1 cellular context compared by ENCODE assay signal in the genomic region with DNA sequence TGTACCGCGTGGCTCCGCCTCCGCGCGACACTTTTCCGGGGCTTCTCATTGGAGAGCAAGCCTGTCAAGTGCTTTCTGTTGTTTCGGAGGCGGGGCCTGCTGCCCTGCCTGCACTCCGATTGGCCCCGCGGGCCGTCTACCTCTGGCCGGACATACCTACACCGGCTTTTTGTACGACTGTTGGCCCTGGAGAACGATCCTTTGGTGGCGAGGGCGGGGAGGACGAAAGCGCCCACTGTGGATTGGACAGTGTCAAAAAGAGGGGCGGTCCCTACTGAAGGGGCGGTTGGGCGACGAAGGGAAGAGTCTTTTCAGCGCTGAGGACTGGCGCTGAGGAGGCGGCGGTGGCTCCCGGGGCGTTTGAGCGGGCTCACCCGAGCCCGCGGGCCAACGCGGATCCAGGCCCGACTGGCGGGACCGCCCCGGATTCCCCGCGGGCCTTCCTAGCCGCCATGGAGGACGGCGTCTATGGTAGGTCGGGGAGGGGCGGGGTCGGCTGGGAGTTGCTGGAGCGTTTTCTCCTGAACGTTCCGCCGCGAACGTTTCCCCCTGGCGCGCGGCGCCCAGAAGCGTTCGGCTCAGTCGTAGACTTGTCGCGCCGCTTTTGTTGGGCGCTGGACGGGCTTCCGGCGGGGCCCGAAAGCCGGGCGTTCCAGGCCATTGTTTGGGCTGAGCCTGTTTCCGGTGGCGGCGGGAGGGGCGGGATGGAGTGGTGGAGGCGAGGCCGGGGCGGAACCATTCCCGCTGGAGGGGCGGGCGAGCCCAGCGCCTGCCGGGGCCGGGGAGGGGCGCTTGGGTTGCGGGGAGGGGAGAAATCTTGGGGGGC.
TF ChIP-seq lines count a peak whose summit lies in the region.

A gene with protein sequence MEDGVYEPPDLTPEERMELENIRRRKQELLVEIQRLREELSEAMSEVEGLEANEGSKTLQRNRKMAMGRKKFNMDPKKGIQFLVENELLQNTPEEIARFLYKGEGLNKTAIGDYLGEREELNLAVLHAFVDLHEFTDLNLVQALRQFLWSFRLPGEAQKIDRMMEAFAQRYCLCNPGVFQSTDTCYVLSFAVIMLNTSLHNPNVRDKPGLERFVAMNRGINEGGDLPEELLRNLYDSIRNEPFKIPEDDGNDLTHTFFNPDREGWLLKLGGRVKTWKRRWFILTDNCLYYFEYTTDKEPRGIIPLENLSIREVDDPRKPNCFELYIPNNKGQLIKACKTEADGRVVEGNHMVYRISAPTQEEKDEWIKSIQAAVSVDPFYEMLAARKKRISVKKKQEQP (plus strand): TSS at position 314 of the 826 bp plus-strand sequence. CDS start 139 bp downstream, at position 453.

TF ChIP-seq in HepG2, 621 proteins besides CTCF, POLR2A, EP300 and RAD21 (continued from another document and continues in another):
- peak; percentile 72; the same call in 1 of the 2 replicates for TF ChIP-seq BCL3 (CRISPR knock-in tag; IDR thresholded peaks at IDR 0.05)
- TF ChIP-seq MLXIP (CRISPR knock-in tag; IDR thresholded peaks at IDR 0.05; ENCODE audit: borderline replicate concordance): no peak
- TF ChIP-seq GMEB2 (CRISPR knock-in tag; IDR thresholded peaks at IDR 0.05; ENCODE audit: low read depth): no peak
- TF ChIP-seq, protein P1, sequence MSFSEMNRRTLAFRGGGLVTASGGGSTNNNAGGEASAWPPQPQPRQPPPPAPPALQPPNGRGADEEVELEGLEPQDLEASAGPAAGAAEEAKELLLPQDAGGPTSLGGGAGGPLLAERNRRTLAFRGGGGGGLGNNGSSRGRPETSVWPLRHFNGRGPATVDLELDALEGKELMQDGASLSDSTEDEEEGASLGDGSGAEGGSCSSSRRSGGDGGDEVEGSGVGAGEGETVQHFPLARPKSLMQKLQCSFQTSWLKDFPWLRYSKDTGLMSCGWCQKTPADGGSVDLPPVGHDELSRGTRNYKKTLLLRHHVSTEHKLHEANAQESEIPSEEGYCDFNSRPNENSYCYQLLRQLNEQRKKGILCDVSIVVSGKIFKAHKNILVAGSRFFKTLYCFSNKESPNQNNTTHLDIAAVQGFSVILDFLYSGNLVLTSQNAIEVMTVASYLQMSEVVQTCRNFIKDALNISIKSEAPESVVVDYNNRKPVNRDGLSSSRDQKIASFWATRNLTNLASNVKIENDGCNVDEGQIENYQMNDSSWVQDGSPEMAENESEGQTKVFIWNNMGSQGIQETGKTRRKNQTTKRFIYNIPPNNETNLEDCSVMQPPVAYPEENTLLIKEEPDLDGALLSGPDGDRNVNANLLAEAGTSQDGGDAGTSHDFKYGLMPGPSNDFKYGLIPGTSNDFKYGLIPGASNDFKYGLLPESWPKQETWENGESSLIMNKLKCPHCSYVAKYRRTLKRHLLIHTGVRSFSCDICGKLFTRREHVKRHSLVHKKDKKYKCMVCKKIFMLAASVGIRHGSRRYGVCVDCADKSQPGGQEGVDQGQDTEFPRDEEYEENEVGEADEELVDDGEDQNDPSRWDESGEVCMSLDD (CRISPR knock-in tag; IDR thresholded peaks at IDR 0.05; ENCODE audit: borderline replicate concordance): no peak
- TF ChIP-seq THRA (CRISPR knock-in tag; IDR thresholded peaks at IDR 0.05; ENCODE audit: borderline replicate concordance): no peak; the same call in 1 of the 2 replicates
- TF ChIP-seq AHR (CRISPR knock-in tag; IDR thresholded peaks at IDR 0.05): no peak
- TF ChIP-seq ZNF451 (CRISPR knock-in tag; IDR thresholded peaks at IDR 0.05): no peak
- TF ChIP-seq ZNF749 (CRISPR knock-in tag; IDR thresholded peaks at IDR 0.05; ENCODE audit: borderline replicate concordance): no peak
- no peak for TF ChIP-seq SATB2 (CRISPR knock-in tag; IDR thresholded peaks at IDR 0.05)
- TF ChIP-seq CREBL2 (CRISPR knock-in tag; IDR thresholded peaks at IDR 0.05; ENCODE audit: borderline replicate concordance): no peak
- TF ChIP-seq YEATS4 (CRISPR knock-in tag; IDR thresholded peaks at IDR 0.05; ENCODE audit: borderline replicate concordance): peak; percentile 93
- no peak for TF ChIP-seq MAFK (conservative IDR thresholded peaks at IDR 0.05 in 1 of 2, IDR thresholded peaks at IDR 0.05 in 1 of 2; ENCODE audit: low read length in 2 of 2)
- no peak for TF ChIP-seq MIER3 (CRISPR knock-in tag; IDR thresholded peaks at IDR 0.05; ENCODE audit: borderline replicate concordance)
- TF ChIP-seq ARID5B (CRISPR knock-in tag; IDR thresholded peaks at IDR 0.05): peak; percentile 37; the same call in 1 of the 2 replicates
- TF ChIP-seq, protein P2, sequence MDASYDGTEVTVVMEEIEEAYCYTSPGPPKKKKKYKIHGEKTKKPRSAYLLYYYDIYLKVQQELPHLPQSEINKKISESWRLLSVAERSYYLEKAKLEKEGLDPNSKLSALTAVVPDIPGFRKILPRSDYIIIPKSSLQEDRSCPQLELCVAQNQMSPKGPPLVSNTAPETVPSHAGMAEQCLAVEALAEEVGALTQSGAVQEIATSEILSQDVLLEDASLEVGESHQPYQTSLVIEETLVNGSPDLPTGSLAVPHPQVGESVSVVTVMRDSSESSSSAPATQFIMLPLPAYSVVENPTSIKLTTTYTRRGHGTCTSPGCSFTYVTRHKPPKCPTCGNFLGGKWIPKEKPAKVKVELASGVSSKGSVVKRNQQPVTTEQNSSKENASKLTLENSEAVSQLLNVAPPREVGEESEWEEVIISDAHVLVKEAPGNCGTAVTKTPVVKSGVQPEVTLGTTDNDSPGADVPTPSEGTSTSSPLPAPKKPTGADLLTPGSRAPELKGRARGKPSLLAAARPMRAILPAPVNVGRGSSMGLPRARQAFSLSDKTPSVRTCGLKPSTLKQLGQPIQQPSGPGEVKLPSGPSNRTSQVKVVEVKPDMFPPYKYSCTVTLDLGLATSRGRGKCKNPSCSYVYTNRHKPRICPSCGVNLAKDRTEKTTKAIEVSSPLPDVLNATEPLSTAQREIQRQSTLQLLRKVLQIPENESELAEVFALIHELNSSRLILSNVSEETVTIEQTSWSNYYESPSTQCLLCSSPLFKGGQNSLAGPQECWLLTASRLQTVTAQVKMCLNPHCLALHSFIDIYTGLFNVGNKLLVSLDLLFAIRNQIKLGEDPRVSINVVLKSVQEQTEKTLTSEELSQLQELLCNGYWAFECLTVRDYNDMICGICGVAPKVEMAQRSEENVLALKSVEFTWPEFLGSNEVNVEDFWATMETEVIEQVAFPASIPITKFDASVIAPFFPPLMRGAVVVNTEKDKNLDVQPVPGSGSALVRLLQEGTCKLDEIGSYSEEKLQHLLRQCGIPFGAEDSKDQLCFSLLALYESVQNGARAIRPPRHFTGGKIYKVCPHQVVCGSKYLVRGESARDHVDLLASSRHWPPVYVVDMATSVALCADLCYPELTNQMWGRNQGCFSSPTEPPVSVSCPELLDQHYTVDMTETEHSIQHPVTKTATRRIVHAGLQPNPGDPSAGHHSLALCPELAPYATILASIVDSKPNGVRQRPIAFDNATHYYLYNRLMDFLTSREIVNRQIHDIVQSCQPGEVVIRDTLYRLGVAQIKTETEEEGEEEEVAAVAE (CRISPR knock-in tag; IDR thresholded peaks at IDR 0.05; ENCODE audit: borderline replicate concordance): 0 out of 2 replicates have a peak, but pooled peaks have one; percentile 39
- TF ChIP-seq CREM (IDR thresholded peaks at IDR 0.05): peak; percentile 91
- no peak for TF ChIP-seq CREM (CRISPR knock-in tag; IDR thresholded peaks at IDR 0.05)
- TF ChIP-seq CC2D1A (CRISPR knock-in tag; IDR thresholded peaks at IDR 0.05): no peak
- no peak for TF ChIP-seq DNMT1 (CRISPR knock-in tag; IDR thresholded peaks at IDR 0.05)
- TF ChIP-seq ZSCAN12 (CRISPR knock-in tag; IDR thresholded peaks at IDR 0.05): 0 out of 2 replicates have a peak, but pooled peaks have one; percentile 54
- no peak for TF ChIP-seq ELF3 (CRISPR knock-in tag; IDR thresholded peaks at IDR 0.05)
- TF ChIP-seq JARID2 (CRISPR knock-in tag; IDR thresholded peaks at IDR 0.05; ENCODE audit: insufficient replicate concordance): peak; percentile 84
- TF ChIP-seq, protein P3, sequence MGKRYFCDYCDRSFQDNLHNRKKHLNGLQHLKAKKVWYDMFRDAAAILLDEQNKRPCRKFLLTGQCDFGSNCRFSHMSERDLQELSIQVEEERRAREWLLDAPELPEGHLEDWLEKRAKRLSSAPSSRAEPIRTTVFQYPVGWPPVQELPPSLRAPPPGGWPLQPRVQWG (CRISPR knock-in tag; IDR thresholded peaks at IDR 0.05; ENCODE audit: borderline replicate concordance, low read depth): no peak
- TF ChIP-seq ZNF780A (CRISPR knock-in tag; IDR thresholded peaks at IDR 0.05): no peak
